Comparison of ENCODE assay signal across 12 cellular contexts in the genomic region with DNA sequence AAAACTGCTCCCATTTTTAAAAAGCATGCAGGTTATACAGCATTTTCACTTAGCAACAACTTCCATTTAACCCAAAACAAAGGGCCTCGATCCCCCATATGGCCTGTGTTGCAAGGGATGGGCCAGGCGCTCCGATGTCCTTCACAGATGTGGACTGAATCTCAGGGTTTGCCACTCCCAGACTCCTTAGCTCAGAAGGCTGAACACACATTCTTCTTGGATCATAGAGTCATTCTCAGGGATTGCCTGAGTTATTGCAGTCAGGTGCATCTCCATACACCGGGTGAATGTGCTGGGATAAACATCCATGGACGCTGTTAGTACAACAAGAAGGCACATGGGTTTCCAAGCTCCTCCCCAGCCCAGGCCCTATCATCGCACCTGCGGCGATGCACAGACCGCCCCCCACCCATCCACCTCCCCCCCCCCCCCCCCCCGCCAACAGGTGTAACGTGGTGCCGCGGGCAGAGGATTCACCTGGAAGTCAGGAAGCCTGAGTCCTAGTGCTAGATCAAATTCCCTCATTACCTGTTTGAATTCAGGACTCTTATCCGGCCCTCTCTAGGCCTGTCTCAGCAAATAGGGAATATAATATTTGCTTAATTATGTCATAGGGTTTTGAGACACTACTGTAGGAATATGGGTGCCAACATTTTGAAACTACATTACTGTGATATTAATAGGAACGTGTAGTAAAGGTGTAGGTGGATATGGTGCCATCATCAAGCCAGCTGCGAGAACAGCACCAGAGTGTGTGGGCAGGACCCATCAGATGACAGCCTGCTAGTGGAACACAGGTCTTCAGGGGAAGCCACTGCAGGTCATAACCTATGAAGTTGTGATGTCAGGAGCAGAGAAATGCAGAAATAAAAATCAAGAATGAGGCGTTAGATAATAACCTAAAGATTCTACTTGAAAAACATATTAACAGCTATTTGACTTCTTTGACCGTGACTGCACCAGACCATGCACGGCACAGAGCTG.
DNase-seq lines count a peak whose midpoint lies in the region; ATAC-seq lines count a peak whose summit lies in the region.
"Had no signal": no experiment of that assay in that cellular context is flagged by ENCODE, and none has a peak within 500 bp of the region (broad histone marks: within the 10 kb centered on the region; RNA-seq: fewer than 3 reads in every experiment).

No MANE protein-coding gene starts in this region.

- POLR2A ChIA-PET in activated naive CD8-positive, alpha-beta T cell treated with anti-CD3 and anti-CD28 coated beads, Interleukin-2, amount 10 ng/mL, durations not matched to agents 7 days and 5 days (lab: Charles Lee) = no interaction called here

- H3K4me3 ChIP-seq in SJCRH30 = no peak overlapping the region
- H3K4me3 ChIP-seq in aorta (ENCODE audit: low read length in 2 of 2) = no peak overlapping the region
- H3K4me3 ChIP-seq: colonic mucosa, lung had no signal

- H3K36me3 ChIP-seq in SJCRH30 (no peaks in the 10 kb centered on the region), aorta (ENCODE audit: control insufficient read depth in 1 of 2, insufficient read depth in 2 of 2, low read length in 1 of 2) (no peaks in the 10 kb centered on the region)
- H3K36me3 ChIP-seq: colonic mucosa, WERI-Rb-1 had no signal

- peaks cover 33% of the 10 kb centered on the region for H3K4me1 ChIP-seq in SJCRH30
- H3K4me1 ChIP-seq in aorta (ENCODE audit: control insufficient read depth in 1 of 2, insufficient read depth in 2 of 2, low read length in 2 of 2) = peaks cover 0 to 7% of the 10 kb centered on the region in 2 donors
- H3K4me1 ChIP-seq: colonic mucosa had no signal

- DNase-seq in activated naive CD8-positive, alpha-beta T cell treated with anti-CD3 and anti-CD28 coated beads, Interleukin-2, amount 10 ng/mL, durations not matched to agents 7 days and 5 days = no peak
- no peak for DNase-seq in activated naive CD8-positive, alpha-beta T cell treated with anti-CD3 and anti-CD28 coated beads for 36 hours
- DNase-seq in SJCRH30 (no peak), kidney tubule cell (ENCODE audit: low spot score) (peak; percentile 16), aorta (no peak), SW480 (ENCODE audit: low spot score) (no peak), T-helper 1 cell (no peak)
- DNase-seq: colonic mucosa, MV-4-11, WERI-Rb-1 had no signal

- H3K27me3 ChIP-seq in SJCRH30 (no peaks in the 10 kb centered on the region), aorta (ENCODE audit: control insufficient read depth in 1 of 2, insufficient read depth in 2 of 2, low read length in 1 of 2) (no peaks in the 10 kb centered on the region)
- H3K27me3 ChIP-seq: colonic mucosa had no signal

- no peaks in the 10 kb centered on the region for H3K27me3 Mint-ChIP-seq in activated naive CD8-positive, alpha-beta T cell treated with anti-CD3 and anti-CD28 coated beads, Interleukin-2, amount 10 ng/mL, durations not matched to agents 7 days and 5 days
- peaks cover 12% of the 10 kb centered on the region for H3K27me3 Mint-ChIP-seq in activated naive CD8-positive, alpha-beta T cell treated with anti-CD3 and anti-CD28 coated beads for 36 hours

- H3K9me3 ChIP-seq in SJCRH30 (replicated peaks) (no peaks in the 10 kb centered on the region), aorta (ENCODE audit: control insufficient read depth, low read length) (no peaks in the 10 kb centered on the region)
- H3K9me3 ChIP-seq: colonic mucosa had no signal

- intact Hi-C loops in aorta (cut with DNase I) = loop anchor here (5.0 to 10.0 kb wide), 2 partner anchors 50 to 102 kb away; no protein-coding TSS in a partner anchor

- no peak overlapping the region for H3K4me3 Mint-ChIP-seq in activated naive CD8-positive, alpha-beta T cell treated with anti-CD3 and anti-CD28 coated beads, Interleukin-2, amount 10 ng/mL, durations not matched to agents 7 days and 5 days
- H3K4me3 Mint-ChIP-seq in activated naive CD8-positive, alpha-beta T cell treated with anti-CD3 and anti-CD28 coated beads for 36 hours = no peak overlapping the region

- H3K27ac Mint-ChIP-seq in activated naive CD8-positive, alpha-beta T cell treated with anti-CD3 and anti-CD28 coated beads, Interleukin-2, amount 10 ng/mL, durations not matched to agents 7 days and 5 days = peak overlapping the region; percentile 83
- no peak overlapping the region for H3K27ac Mint-ChIP-seq in activated naive CD8-positive, alpha-beta T cell treated with anti-CD3 and anti-CD28 coated beads for 36 hours

- peak overlapping the region; percentile 92 for H3K27ac ChIP-seq in SJCRH30
- peak overlapping the region; percentile 23 to 61 for H3K27ac ChIP-seq in aorta (ENCODE audit: low read depth in 1 of 2, low read length in 2 of 2)
- H3K27ac ChIP-seq: colonic mucosa, WERI-Rb-1 had no signal

- H3K4me1 Mint-ChIP-seq in activated naive CD8-positive, alpha-beta T cell treated with anti-CD3 and anti-CD28 coated beads, Interleukin-2, amount 10 ng/mL, durations not matched to agents 7 days and 5 days = peaks cover 37% of the 10 kb centered on the region
- H3K4me1 Mint-ChIP-seq in activated naive CD8-positive, alpha-beta T cell treated with anti-CD3 and anti-CD28 coated beads for 36 hours = peaks cover 33% of the 10 kb centered on the region

- peaks cover 5% of the 10 kb centered on the region for H3K36me3 Mint-ChIP-seq in activated naive CD8-positive, alpha-beta T cell treated with anti-CD3 and anti-CD28 coated beads, Interleukin-2, amount 10 ng/mL, durations not matched to agents 7 days and 5 days
- peaks cover 2% of the 10 kb centered on the region for H3K36me3 Mint-ChIP-seq in activated naive CD8-positive, alpha-beta T cell treated with anti-CD3 and anti-CD28 coated beads for 36 hours

- no peaks in the 10 kb centered on the region for H3K9me3 Mint-ChIP-seq in activated naive CD8-positive, alpha-beta T cell treated with anti-CD3 and anti-CD28 coated beads, Interleukin-2, amount 10 ng/mL, durations not matched to agents 7 days and 5 days
- H3K9me3 Mint-ChIP-seq in activated naive CD8-positive, alpha-beta T cell treated with anti-CD3 and anti-CD28 coated beads for 36 hours = peaks cover 2% of the 10 kb centered on the region

- 77 to 83% methylated on average over 18 to 19 of the region's 19 CpGs for WGBS in aorta, 2 donors

- no peak for ATAC-seq in activated naive CD8-positive, alpha-beta T cell treated with anti-CD3 and anti-CD28 coated beads, Interleukin-2, amount 10 ng/mL, durations not matched to agents 7 days and 5 days (ENCODE audit: low read depth)
- no peak for ATAC-seq in aorta (ENCODE audit: low FRiP score)
- ATAC-seq in HG02970 (IDR thresholded peaks at IDR 0.05; ENCODE audit: low FRiP score, unreplicated experiment) = no peak
